In the genomic region with DNA sequence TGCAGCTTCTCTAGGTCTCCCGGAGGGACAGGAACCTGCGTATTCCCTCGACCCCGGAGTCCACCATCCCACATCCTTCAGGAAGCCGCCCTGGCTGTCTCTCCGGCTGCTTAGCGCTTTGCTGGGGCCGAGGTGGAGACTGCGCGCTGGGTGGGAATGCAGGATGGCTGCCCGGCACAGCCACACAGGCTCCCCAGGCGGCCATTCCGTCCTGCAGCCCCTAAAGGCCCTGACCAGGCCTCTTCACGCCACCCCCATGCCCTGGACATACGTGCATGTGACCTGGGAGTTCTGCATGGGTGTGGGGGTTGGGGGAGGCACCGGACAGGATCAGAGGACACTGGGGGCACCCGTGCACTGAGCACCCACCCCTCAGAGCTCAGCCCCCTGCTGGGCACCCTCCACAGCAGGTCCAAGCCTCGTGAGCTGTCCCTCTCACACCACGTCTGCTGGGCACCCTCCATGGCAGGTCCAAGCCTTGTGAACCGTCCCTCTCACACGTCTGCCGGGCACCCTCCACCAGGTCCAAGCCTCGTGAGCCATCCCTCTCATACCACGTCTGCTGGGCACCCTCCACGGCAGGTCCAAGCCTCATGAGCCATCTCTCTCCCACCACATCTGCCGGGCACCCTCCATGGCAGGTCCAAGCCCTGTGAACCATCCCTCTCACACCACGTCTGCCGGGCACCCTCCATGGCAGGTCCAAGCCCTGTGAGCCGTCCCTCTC, we compare ENCODE assay signal across 29 cellular contexts. TPM values are rescaled to one million over a fixed set of nuclear protein-coding genes. Genes with fewer than 3 reads are reported as not detected.
"Had no signal": no experiment of that assay in that cellular context is flagged by ENCODE, and none has a peak within 500 bp of the region (broad histone marks: within the 10 kb centered on the region; RNA-seq: fewer than 3 reads in every experiment).

No MANE protein-coding gene starts in this region.

- H3K4me3 ChIP-seq: adrenal gland, body of pancreas, K562, Peyer's patch had no signal

- H3K27me3 ChIP-seq: adrenal gland, body of pancreas, Peyer's patch had no signal

- H3K4me3 Mint-ChIP-seq: activated CD4-positive, alpha-beta memory T cell treated with anti-CD3 and anti-CD28 coated beads for 36 hours; activated CD4-positive, alpha-beta T cell treated with anti-CD3 and anti-CD28 coated beads, Interleukin-2, amount 10 ng/mL, durations not matched to agents 7 days and 5 days; activated naive CD4-positive, alpha-beta T cell treated with anti-CD3 and anti-CD28 coated beads for 36 hours; activated T-cell treated with anti-CD3 and anti-CD28 coated beads, Interleukin-2, amount 50 U/mL, for 4 hours; activated T-helper 1 cell treated with anti-CD3 and anti-CD28 coated beads, Interleukin-12 subunit alpha, Interleukin-12 subunit beta, Interleukin-2, Interleukin-4 antibody, amounts not matched to agents 30 ng/mL and 10 ng/mL and 1 ng/mL, durations not matched to agents 14 hours and 24 hours and 36 hours had no signal

- H3K27ac ChIP-seq: adrenal gland, body of pancreas, Peyer's patch, WERI-Rb-1 had no signal

- H3K36me3 Mint-ChIP-seq: activated CD4-positive, alpha-beta memory T cell treated with anti-CD3 and anti-CD28 coated beads for 36 hours; activated naive CD4-positive, alpha-beta T cell treated with anti-CD3 and anti-CD28 coated beads, Interleukin-2, amount 50 U/mL, for 72 hours had no signal

- H3K27me3 Mint-ChIP-seq: activated CD4-positive, alpha-beta T cell treated with anti-CD3 and anti-CD28 coated beads, Interleukin-2, amount 10 ng/mL, durations not matched to agents 7 days and 5 days had no signal

- H3K27ac Mint-ChIP-seq: activated CD4-positive, alpha-beta memory T cell treated with anti-CD3 and anti-CD28 coated beads for 36 hours; activated CD4-positive, alpha-beta T cell treated with anti-CD3 and anti-CD28 coated beads, Interleukin-2, amount 10 ng/mL, durations not matched to agents 7 days and 5 days; activated naive CD4-positive, alpha-beta T cell treated with anti-CD3 and anti-CD28 coated beads for 36 hours; activated naive CD4-positive, alpha-beta T cell treated with anti-CD3 and anti-CD28 coated beads, Interleukin-2, amount 50 U/mL, for 72 hours; activated T-helper 1 cell treated with anti-CD3 and anti-CD28 coated beads, Interleukin-12 subunit alpha, Interleukin-12 subunit beta, Interleukin-2, Interleukin-4 antibody, amounts not matched to agents 30 ng/mL and 10 ng/mL and 1 ng/mL, durations not matched to agents 14 hours and 24 hours and 36 hours had no signal

- H3K9me3 ChIP-seq: adrenal gland, body of pancreas, Peyer's patch had no signal

- H3K4me1 ChIP-seq: adrenal gland, body of pancreas, Peyer's patch had no signal

- DNase-seq: activated CD4-positive, alpha-beta memory T cell treated with anti-CD3 and anti-CD28 coated beads for 36 hours; activated CD4-positive, alpha-beta T cell treated with anti-CD3 and anti-CD28 coated beads, Interleukin-2, amount 10 ng/mL, durations not matched to agents 7 days and 5 days; activated CD8-positive, alpha-beta memory T cell treated with anti-CD3 and anti-CD28 coated beads, Interleukin-2, amount 50 U/mL, for 4 hours; activated gamma-delta T cell treated with Interleukin-2 at 50 U/mL for 16 hours; activated naive CD4-positive, alpha-beta T cell treated with anti-CD3 and anti-CD28 coated beads for 36 hours; activated T-cell treated with anti-CD3 and anti-CD28 coated beads for 4 hours; activated T-cell treated with anti-CD3 and anti-CD28 coated beads, Interleukin-2, amount 50 U/mL, for 4 hours; adrenal gland; body of pancreas; cerebellar nuclear complex; NCI-H1105; NCI-H1417 treated with DMSO at 0.1 percent for 48 hours; NCI-H187 treated with DMSO at 0.1 percent for 48 hours; NCI-H2081; NCI-H510A; NCI-H748 treated with DMSO at 0.1 percent for 48 hours; NK-92 treated with Interleukin-12 subunit alpha and Interleukin-12 subunit beta, amount 100 ng/mL, for 24 hours; PC-3; Peyer's patch; SIG-M5; T1000; WERI-Rb-1 had no signal

- H3K36me3 ChIP-seq: adrenal gland, Peyer's patch, WERI-Rb-1 had no signal

- H3K4me1 Mint-ChIP-seq: activated CD4-positive, alpha-beta T cell treated with anti-CD3 and anti-CD28 coated beads, Interleukin-2, amount 10 ng/mL, durations not matched to agents 7 days and 5 days had no signal

- H3K9me3 Mint-ChIP-seq: activated CD4-positive, alpha-beta memory T cell treated with anti-CD3 and anti-CD28 coated beads for 36 hours; activated CD4-positive, alpha-beta T cell treated with anti-CD3 and anti-CD28 coated beads, Interleukin-2, amount 10 ng/mL, durations not matched to agents 7 days and 5 days; activated naive CD4-positive, alpha-beta T cell treated with anti-CD3 and anti-CD28 coated beads for 36 hours; activated naive CD4-positive, alpha-beta T cell treated with anti-CD3 and anti-CD28 coated beads, Interleukin-2, amount 50 U/mL, for 72 hours; activated T-cell treated with anti-CD3 and anti-CD28 coated beads, Interleukin-2, amount 50 U/mL, for 4 hours; activated T-helper 1 cell treated with anti-CD3 and anti-CD28 coated beads, Interleukin-12 subunit alpha, Interleukin-12 subunit beta, Interleukin-2, Interleukin-4 antibody, amounts not matched to agents 30 ng/mL and 10 ng/mL and 1 ng/mL, durations not matched to agents 14 hours and 24 hours and 36 hours had no signal

RNA-seq across cellular contexts. Expression of gene CHRNA4, which starts 40.4 kb away (rescaled TPM):
- total RNA-seq: activated CD4-positive, alpha-beta memory T cell treated with anti-CD3 and anti-CD28 coated beads for 36 hours; activated CD4-positive, alpha-beta T cell treated with anti-CD3 and anti-CD28 coated beads, Interleukin-2, amount 10 ng/mL, durations not matched to agents 7 days and 5 days; activated naive CD4-positive, alpha-beta T cell treated with anti-CD3 and anti-CD28 coated beads for 36 hours; activated naive CD4-positive, alpha-beta T cell treated with anti-CD3 and anti-CD28 coated beads, Interleukin-2, amount 50 U/mL, for 72 hours; activated T-cell treated with anti-CD3 and anti-CD28 coated beads, Interleukin-2, amount 50 U/mL, for 4 hours; activated T-helper 1 cell treated with anti-CD3 and anti-CD28 coated beads, Interleukin-12 subunit alpha, Interleukin-12 subunit beta, Interleukin-2, Interleukin-4 antibody, amounts not matched to agents 30 ng/mL and 10 ng/mL and 1 ng/mL, durations not matched to agents 14 hours and 24 hours and 36 hours; body of pancreas; bronchial epithelial cell; K562; MCF 10A; PC-3; Peyer's patch; T-helper 1 cell treated with Interleukin-12 subunit alpha and Interleukin-12 subunit beta and Interleukin-4 antibody, amounts not matched to agents 30 ng/mL and 1 ng/mL, for 36 hours; T-helper 2 cell treated with Interferon-gamma antibody and Interleukin-4, amounts not matched to agents 100 ng/mL and 5 ng/mL, for 36 hours had no signal
- polyA plus RNA-seq: K562 had no signal
